ENCODE assay signal across 1 cellular context in genomic region chr19:39970674-39971379, GRCh38.
A peak's percentile ranks its signal among the peaks of the same experiment; 100 is the strongest.
TF ChIP-seq lines count a peak whose summit lies in the region.

TSS of gene PSMC4 (plus strand) at chr19:39971165. CDS start at chr19:39971203, 38 bp downstream.

TF ChIP-seq in WTC11, 78 proteins besides CTCF, POLR2A, EP300 and RAD21 (continued from another document):
- TF ChIP-seq USF2 (CRISPR knock-in tag; IDR thresholded peaks at IDR 0.05): peak; percentile 67
- TF ChIP-seq TP53 (CRISPR knock-in tag; IDR thresholded peaks at IDR 0.05): no peak
- TF ChIP-seq ZNF512 (CRISPR knock-in tag; IDR thresholded peaks at IDR 0.05; ENCODE audit: borderline replicate concordance): no peak
- TF ChIP-seq MYBL2 (CRISPR knock-in tag; IDR thresholded peaks at IDR 0.05): peak; percentile 52; the same call in 1 of the 2 replicates
- TF ChIP-seq ZNF263 (CRISPR knock-in tag; IDR thresholded peaks at IDR 0.05; ENCODE audit: low read depth): no peak
- TF ChIP-seq FOXJ3 (CRISPR knock-in tag; IDR thresholded peaks at IDR 0.05; ENCODE audit: borderline replicate concordance): no peak
- peak; percentile 96 for TF ChIP-seq MAX (CRISPR knock-in tag; IDR thresholded peaks at IDR 0.05)
- no peak for TF ChIP-seq GRHL2 (CRISPR knock-in tag; IDR thresholded peaks at IDR 0.05; ENCODE audit: insufficient replicate concordance, severe bottlenecking)
- TF ChIP-seq ETV6 (CRISPR knock-in tag; IDR thresholded peaks at IDR 0.05): peak; percentile 87
- peak; percentile 78 for TF ChIP-seq FOXK1 (CRISPR knock-in tag; IDR thresholded peaks at IDR 0.05)
- peak; percentile 19; the same call in 1 of the 2 replicates for TF ChIP-seq CREB1 (CRISPR knock-in tag; IDR thresholded peaks at IDR 0.05)
- no peak for TF ChIP-seq E2F4 (CRISPR knock-in tag; IDR thresholded peaks at IDR 0.05; ENCODE audit: borderline replicate concordance, low read depth)
- TF ChIP-seq GABPB1 (CRISPR knock-in tag; IDR thresholded peaks at IDR 0.05): peak; percentile 62
- no peak for TF ChIP-seq CDX4 (CRISPR knock-in tag; IDR thresholded peaks at IDR 0.05; ENCODE audit: borderline replicate concordance)
- TF ChIP-seq NFATC4 (CRISPR knock-in tag; IDR thresholded peaks at IDR 0.05): no peak
- TF ChIP-seq RELA (CRISPR knock-in tag; IDR thresholded peaks at IDR 0.05; ENCODE audit: borderline replicate concordance): no peak
- TF ChIP-seq KAT7 (CRISPR knock-in tag; IDR thresholded peaks at IDR 0.05; ENCODE audit: borderline replicate concordance): no peak
- peak; percentile 51; the same call in 1 of the 2 replicates for TF ChIP-seq FOXP1 (CRISPR knock-in tag; IDR thresholded peaks at IDR 0.05; ENCODE audit: borderline replicate concordance)
- no peak for TF ChIP-seq PRDM15 (CRISPR knock-in tag; IDR thresholded peaks at IDR 0.05)
- TF ChIP-seq TEAD1 (CRISPR knock-in tag; IDR thresholded peaks at IDR 0.05): peak; percentile 74; the same call in 1 of the 2 replicates
- TF ChIP-seq USF1 (CRISPR knock-in tag; IDR thresholded peaks at IDR 0.05): peak; percentile 65
- TF ChIP-seq ZNF423 (CRISPR knock-in tag; IDR thresholded peaks at IDR 0.05): peak; percentile 84
- no peak for TF ChIP-seq ZBTB43 (CRISPR knock-in tag; IDR thresholded peaks at IDR 0.05)
- no peak for TF ChIP-seq ZNF138 (CRISPR knock-in tag; conservative IDR thresholded peaks at IDR 0.05)
- TF ChIP-seq GTF2I (CRISPR knock-in tag; conservative IDR thresholded peaks at IDR 0.05): no peak
- no peak for TF ChIP-seq ZNF532 (CRISPR knock-in tag; IDR thresholded peaks at IDR 0.05; ENCODE audit: borderline replicate concordance)
- no peak for TF ChIP-seq ATF6 (CRISPR knock-in tag; IDR thresholded peaks at IDR 0.05)
- peak; percentile 54; the same call in 1 of the 2 replicates for TF ChIP-seq ARID4B (CRISPR knock-in tag; IDR thresholded peaks at IDR 0.05; ENCODE audit: borderline replicate concordance)
